Comparison of ENCODE assay signal across 1 cellular context in the genomic region with DNA sequence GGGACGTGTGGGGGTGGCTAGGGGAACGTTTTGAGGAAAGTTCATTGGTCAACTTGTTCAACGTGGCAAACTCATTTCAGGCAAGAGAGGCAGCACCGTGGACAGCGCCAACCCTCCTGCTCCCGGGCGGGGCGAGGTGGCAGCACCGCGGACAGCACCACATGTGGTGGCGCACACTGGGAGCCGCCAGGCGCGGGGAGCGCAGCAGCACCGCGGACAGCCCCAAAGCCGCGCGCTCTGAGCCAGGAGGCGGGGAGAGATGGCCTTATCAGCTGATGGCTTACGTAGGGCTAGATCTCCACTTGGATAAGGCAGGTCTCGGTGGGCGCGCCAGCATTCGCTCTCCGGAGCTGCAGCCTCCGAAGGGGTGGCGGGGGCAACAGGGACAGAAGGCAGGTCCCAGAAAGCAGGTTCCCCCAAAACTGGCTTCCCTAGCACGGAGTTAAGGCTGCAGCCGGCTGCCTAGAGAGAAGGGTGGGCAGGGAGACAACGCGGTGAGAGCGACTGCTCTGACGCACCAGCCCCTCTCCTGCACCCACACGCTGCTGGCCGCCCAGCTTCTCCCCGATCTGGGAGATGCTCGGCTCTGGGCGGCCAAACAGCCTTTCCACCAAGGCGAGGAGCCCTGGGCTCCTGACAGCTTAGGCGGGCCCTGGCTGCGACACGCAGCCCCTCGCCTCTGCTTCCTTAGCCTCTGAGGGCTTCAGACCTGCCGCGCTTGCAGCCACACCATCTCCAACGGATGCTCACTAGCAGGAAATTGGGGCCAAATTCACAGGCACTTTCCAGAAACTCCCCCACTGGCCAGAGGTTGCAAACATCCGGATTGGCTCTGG.
TF ChIP-seq lines count a peak whose summit lies in the region.

A gene (plus strand): TSS at position 333 of the 836 bp plus-strand sequence. CDS start 576 bp downstream, outside the sequence.

TF ChIP-seq in SK-N-SH treated with all-trans-retinoic acid at 6 μM for 48 hours, 23 proteins besides CTCF, POLR2A, EP300 and RAD21 (continued from another document):
- TF ChIP-seq, protein P1, sequence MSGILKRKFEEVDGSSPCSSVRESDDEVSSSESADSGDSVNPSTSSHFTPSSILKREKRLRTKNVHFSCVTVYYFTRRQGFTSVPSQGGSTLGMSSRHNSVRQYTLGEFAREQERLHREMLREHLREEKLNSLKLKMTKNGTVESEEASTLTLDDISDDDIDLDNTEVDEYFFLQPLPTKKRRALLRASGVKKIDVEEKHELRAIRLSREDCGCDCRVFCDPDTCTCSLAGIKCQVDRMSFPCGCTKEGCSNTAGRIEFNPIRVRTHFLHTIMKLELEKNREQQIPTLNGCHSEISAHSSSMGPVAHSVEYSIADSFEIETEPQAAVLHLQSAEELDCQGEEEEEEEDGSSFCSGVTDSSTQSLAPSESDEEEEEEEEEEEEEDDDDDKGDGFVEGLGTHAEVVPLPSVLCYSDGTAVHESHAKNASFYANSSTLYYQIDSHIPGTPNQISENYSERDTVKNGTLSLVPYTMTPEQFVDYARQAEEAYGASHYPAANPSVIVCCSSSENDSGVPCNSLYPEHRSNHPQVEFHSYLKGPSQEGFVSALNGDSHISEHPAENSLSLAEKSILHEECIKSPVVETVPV (CRISPR knock-in tag; IDR thresholded peaks at IDR 0.05), result peak; percentile 85; the same call in 1 of the 2 replicates
- peak; percentile 29; the same call in 1 of the 2 replicates for TF ChIP-seq TOX (CRISPR knock-in tag; IDR thresholded peaks at IDR 0.05; ENCODE audit: borderline replicate concordance)
- peak; percentile 71 for TF ChIP-seq ZNF70 (CRISPR knock-in tag; IDR thresholded peaks at IDR 0.05)
- peak; percentile 99 for TF ChIP-seq ZNF565 (CRISPR knock-in tag; conservative IDR thresholded peaks at IDR 0.05; ENCODE audit: low read depth)
- peak; percentile 80; the same call in 1 of the 2 replicates for TF ChIP-seq ZFP30 (CRISPR knock-in tag; IDR thresholded peaks at IDR 0.05)
- peak; percentile 100 for TF ChIP-seq SNAI2 (CRISPR knock-in tag; IDR thresholded peaks at IDR 0.05)
- peak; percentile 100 for TF ChIP-seq CSDC2 (CRISPR knock-in tag; IDR thresholded peaks at IDR 0.05)
- TF ChIP-seq, protein P2, sequence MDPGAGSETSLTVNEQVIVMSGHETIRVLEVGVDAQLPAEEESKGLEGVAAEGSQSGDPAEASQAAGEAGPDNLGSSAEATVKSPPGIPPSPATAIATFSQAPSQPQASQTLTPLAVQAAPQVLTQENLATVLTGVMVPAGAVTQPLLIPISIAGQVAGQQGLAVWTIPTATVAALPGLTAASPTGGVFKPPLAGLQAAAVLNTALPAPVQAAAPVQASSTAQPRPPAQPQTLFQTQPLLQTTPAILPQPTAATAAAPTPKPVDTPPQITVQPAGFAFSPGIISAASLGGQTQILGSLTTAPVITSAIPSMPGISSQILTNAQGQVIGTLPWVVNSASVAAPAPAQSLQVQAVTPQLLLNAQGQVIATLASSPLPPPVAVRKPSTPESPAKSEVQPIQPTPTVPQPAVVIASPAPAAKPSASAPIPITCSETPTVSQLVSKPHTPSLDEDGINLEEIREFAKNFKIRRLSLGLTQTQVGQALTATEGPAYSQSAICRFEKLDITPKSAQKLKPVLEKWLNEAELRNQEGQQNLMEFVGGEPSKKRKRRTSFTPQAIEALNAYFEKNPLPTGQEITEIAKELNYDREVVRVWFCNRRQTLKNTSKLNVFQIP (CRISPR knock-in tag; IDR thresholded peaks at IDR 0.05; ENCODE audit: borderline replicate concordance, low read depth), result peak; percentile 92; the same call in 1 of the 2 replicates
- TF ChIP-seq, protein P3, sequence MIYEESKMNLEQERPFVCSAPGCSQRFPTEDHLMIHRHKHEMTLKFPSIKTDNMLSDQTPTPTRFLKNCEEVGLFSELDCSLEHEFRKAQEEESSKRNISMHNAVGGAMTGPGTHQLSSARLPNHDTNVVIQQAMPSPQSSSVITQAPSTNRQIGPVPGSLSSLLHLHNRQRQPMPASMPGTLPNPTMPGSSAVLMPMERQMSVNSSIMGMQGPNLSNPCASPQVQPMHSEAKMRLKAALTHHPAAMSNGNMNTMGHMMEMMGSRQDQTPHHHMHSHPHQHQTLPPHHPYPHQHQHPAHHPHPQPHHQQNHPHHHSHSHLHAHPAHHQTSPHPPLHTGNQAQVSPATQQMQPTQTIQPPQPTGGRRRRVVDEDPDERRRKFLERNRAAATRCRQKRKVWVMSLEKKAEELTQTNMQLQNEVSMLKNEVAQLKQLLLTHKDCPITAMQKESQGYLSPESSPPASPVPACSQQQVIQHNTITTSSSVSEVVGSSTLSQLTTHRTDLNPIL (CRISPR knock-in tag; IDR thresholded peaks at IDR 0.05; ENCODE audit: low read depth), result peak; percentile 66; the same call in 1 of the 2 replicates
- peak; percentile 96 for TF ChIP-seq BACH2 (CRISPR knock-in tag; IDR thresholded peaks at IDR 0.05; ENCODE audit: borderline replicate concordance)
